ENCODE assay signal across 8 cellular contexts in genomic region chr3:183883291-183884096, GRCh38. TPM values are rescaled to one million over a fixed set of nuclear protein-coding genes. Genes with fewer than 3 reads are reported as not detected.
A peak's percentile ranks its signal among the peaks of the same experiment; 100 is the strongest.
DNase-seq lines count a peak whose midpoint lies in the region; ATAC-seq and TF ChIP-seq lines count a peak whose summit lies in the region.

No MANE protein-coding gene starts in this region.

- H3K27ac ChIP-seq in WERI-Rb-1 (peak overlapping the region; percentile 84), gastroesophageal sphincter (peak overlapping the region in 1 of 4 donors; percentile 87), skeletal muscle tissue (ENCODE audit: low read depth, low read length) (peak overlapping the region; percentile 83)

- no peak for TF ChIP-seq POLR2A in gastroesophageal sphincter (IDR thresholded peaks at IDR 0.05)

- DNase-seq in HAP-1 (ENCODE audit: low spot score in 2 of 2) (no peak), WERI-Rb-1 (peak; percentile 57), iPS-NIHi11 (ENCODE audit: low spot score) (no peak), HCEC 1CT (no peak)

- TF ChIP-seq CTCF in WERI-Rb-1 (IDR thresholded peaks at IDR 0.05; ENCODE audit: low read depth, low read length) = no peak
- TF ChIP-seq CTCF in gastroesophageal sphincter (IDR thresholded peaks at IDR 0.05) = no peak

- H3K36me3 ChIP-seq in HAP-1 (replicated peaks) (no peaks in the 10 kb centered on the region; the same call in 1 of the 2 replicates), WERI-Rb-1 (no peaks in the 10 kb centered on the region), gastroesophageal sphincter (no peaks in the 10 kb centered on the region), skeletal muscle tissue (ENCODE audit: control insufficient read depth in 3 of 3, insufficient read depth in 3 of 3, low read length in 3 of 3) (peaks cover 0 to 3% (median 0%) of the 10 kb centered on the region in 3 donors)

- peak overlapping the region; percentile 88 to 94 (median 90) for H3K9ac ChIP-seq in skeletal muscle tissue (ENCODE audit: low read depth in 1 of 3, low read length in 3 of 3)

- WGBS in gastroesophageal sphincter (ENCODE audit: low coverage in 1 of 2), 2 donors = 56 to 79% methylated on average over 9 to 11 of the region's 16 CpGs

- H3K4me1 ChIP-seq in HAP-1 = peaks cover 3% of the 10 kb centered on the region
- H3K4me1 ChIP-seq in gastroesophageal sphincter = peaks cover 3 to 41% (median 7%) of the 10 kb centered on the region in 3 donors
- H3K4me1 ChIP-seq in skeletal muscle tissue (ENCODE audit: control insufficient read depth in 3 of 3, insufficient read depth in 3 of 3, low read length in 3 of 3) = peaks cover 10 to 29% (median 17%) of the 10 kb centered on the region in 3 donors

- no peak for ATAC-seq in gastroesophageal sphincter
- ATAC-seq in HG03280 (IDR thresholded peaks at IDR 0.05; ENCODE audit: unreplicated experiment) = no peak
- no peak for ATAC-seq in GM21367 (IDR thresholded peaks at IDR 0.05; ENCODE audit: unreplicated experiment)

- in situ Hi-C loops in HAP-1 (cut with MboI; ENCODE audit: low sequenced_read_pairs) = loop anchor here (25.0 kb wide), 1 partner anchor 654 kb away; no protein-coding TSS in a partner anchor

- TF ChIP-seq EP300 in gastroesophageal sphincter (IDR thresholded peaks at IDR 0.05) = no peak

- H3K9me3 ChIP-seq in HAP-1 = no peaks in the 10 kb centered on the region
- H3K9me3 ChIP-seq in WERI-Rb-1 (ENCODE audit: severe bottlenecking) = no peaks in the 10 kb centered on the region
- H3K9me3 ChIP-seq in gastroesophageal sphincter = no peaks in the 10 kb centered on the region
- no peaks in the 10 kb centered on the region for H3K9me3 ChIP-seq in skeletal muscle tissue (ENCODE audit: control insufficient read depth in 3 of 3, low read length in 3 of 3)

- H3K4me3 ChIP-seq in HAP-1 (peak overlapping the region; percentile 98), WERI-Rb-1 (ENCODE audit: low read depth, low read length) (peak overlapping the region; percentile 76), gastroesophageal sphincter (peak overlapping the region; percentile 87 to 96), skeletal muscle tissue (ENCODE audit: low read length in 3 of 3) (peak overlapping the region; percentile 85 to 98 (median 89))

- H3K27me3 ChIP-seq in HAP-1 (ENCODE audit: low read depth) = no peaks in the 10 kb centered on the region
- H3K27me3 ChIP-seq in WERI-Rb-1 (ENCODE audit: insufficient read depth, low read depth, severe bottlenecking) = no peaks in the 10 kb centered on the region
- H3K27me3 ChIP-seq in gastroesophageal sphincter = no peaks in the 10 kb centered on the region
- H3K27me3 ChIP-seq in skeletal muscle tissue (ENCODE audit: control insufficient read depth in 3 of 3, insufficient read depth in 3 of 3, low read length in 3 of 3) = no peaks in the 10 kb centered on the region

RNA-seq across cellular contexts. Expression of gene PARL, which starts 1.2 kb away (rescaled TPM):
- total RNA-seq in gastroesophageal sphincter (10 to 100 TPM; 40.6 to 55.7 (median 54.7) TPM), skeletal muscle tissue (35.0 TPM)

RNA-seq across cellular contexts. Expression of gene MAP6D1, which starts 58.1 kb away (rescaled TPM):
- total RNA-seq in gastroesophageal sphincter = 1 to 10 TPM in 2 of 4 donors, under 1 TPM in 2; 0.35 to 4.9 (median 2.4) TPM
- 14.1 TPM for total RNA-seq in skeletal muscle tissue
